8 cellular contexts compared by ENCODE assay signal in the genomic region with DNA sequence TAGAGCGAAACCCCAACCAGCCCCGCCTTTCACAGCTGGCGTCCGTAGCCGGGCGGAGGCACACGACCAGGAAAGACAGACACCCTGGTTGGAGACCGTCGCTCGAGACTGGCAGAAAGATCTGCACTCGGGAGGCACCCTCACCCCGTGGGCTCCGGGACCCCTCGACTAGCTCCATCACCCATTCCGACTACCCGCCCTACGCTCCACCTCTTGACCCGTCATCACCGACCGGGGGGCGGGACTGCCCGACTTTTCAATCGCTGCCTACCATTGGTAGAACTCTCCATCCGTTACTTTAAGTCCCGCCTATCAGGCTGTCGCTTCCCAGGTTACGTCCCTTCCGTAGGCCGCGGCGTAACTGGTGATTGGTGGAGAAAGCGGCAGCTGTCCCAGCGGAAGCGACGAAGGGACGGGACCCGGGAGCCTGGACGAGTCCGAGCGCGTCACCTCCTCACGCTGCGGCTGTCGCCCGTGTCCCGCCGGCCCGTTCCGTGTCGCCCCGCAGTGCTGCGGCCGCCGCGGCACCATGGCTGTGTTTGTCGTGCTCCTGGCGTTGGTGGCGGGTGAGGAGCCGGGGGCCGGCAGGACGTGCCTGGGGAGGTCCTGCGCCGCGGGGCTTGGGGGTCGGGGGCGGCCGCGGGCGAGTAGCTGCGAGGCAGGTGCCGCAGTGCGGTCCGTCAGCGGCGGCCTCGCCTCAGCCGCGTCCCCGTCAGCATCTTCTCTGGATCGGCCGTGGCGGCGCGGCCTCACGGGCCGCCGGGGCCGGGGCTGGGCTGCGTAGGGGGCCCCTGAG. TPM values are rescaled to one million over a fixed set of nuclear protein-coding genes. Genes with fewer than 3 reads are reported as not detected.
DNase-seq lines count a peak whose midpoint lies in the region; ATAC-seq and TF ChIP-seq lines count a peak whose summit lies in the region.

Gene ATP6AP2 (plus strand): TSS at position 434 of the 796 bp plus-strand sequence. CDS start 96 bp downstream, at position 530.

- H3K4me3 ChIP-seq in HUES64 (ENCODE audit: low read length): peak within 1 kb of the TSS; percentile 94
- peak within 1 kb of the TSS; percentile 94 for H3K4me3 ChIP-seq in OCI-LY1 (ENCODE audit: low read depth, low read length, poor library complexity, severe bottlenecking)

- H3K27ac ChIP-seq in HUES64 (ENCODE audit: low read depth, low read length) (peak within 1 kb of the TSS; percentile 55; the same call in 1 of the 2 replicates), OCI-LY1 (ENCODE audit: low read depth, low read length, poor library complexity, severe bottlenecking) (no peak within 1 kb of the TSS)

- no peaks in the 10 kb centered on the region for H3F3A ChIP-seq in OCI-LY1 (ENCODE audit: insufficient read depth, low read length)

- no peaks in the 10 kb centered on the region for H3K27me3 Mint-ChIP-seq in Calu3 (ENCODE audit: unreplicated experiment)
- H3K27me3 Mint-ChIP-seq in endothelial cell (ENCODE audit: unreplicated experiment): peaks cover 2% of the 10 kb centered on the region
- H3K27me3 Mint-ChIP-seq in mesothelial cell of epicardium (ENCODE audit: low read depth): no peaks in the 10 kb centered on the region

- H3K79me2 ChIP-seq in OCI-LY1 (ENCODE audit: insufficient read depth, low read length): peaks cover 14% of the 10 kb centered on the region; the same call in 1 of the 2 replicates

- no peaks in the 10 kb centered on the region for H4K20me1 ChIP-seq in OCI-LY1 (ENCODE audit: insufficient read depth, low read length)

- peaks cover 22% of the 10 kb centered on the region for H3K4me1 Mint-ChIP-seq in Calu3 (ENCODE audit: low read depth, unreplicated experiment)
- peaks cover 4% of the 10 kb centered on the region for H3K4me1 Mint-ChIP-seq in endothelial cell (ENCODE audit: unreplicated experiment)
- H3K4me1 Mint-ChIP-seq in mesothelial cell of epicardium: peaks cover 9% of the 10 kb centered on the region

- H3K36me3 Mint-ChIP-seq in Calu3 (ENCODE audit: insufficient read depth, unreplicated experiment): peaks cover 26% of the 10 kb centered on the region
- no peaks in the 10 kb centered on the region for H3K36me3 Mint-ChIP-seq in endothelial cell (ENCODE audit: low read depth, unreplicated experiment)
- no peaks in the 10 kb centered on the region for H3K36me3 Mint-ChIP-seq in mesothelial cell of epicardium

- H2AFZ ChIP-seq in OCI-LY1 (ENCODE audit: low read length): 0 out of 2 replicates have a peak within 1 kb of the TSS, but pooled peaks have one; percentile 35

- intact Hi-C loops in Calu3 (cut with micrococcal nuclease; ENCODE audit: unreplicated experiment): no loop called here

- H3K27me3 ChIP-seq in HUES64 (ENCODE audit: insufficient read depth, low read length) (no peaks in the 10 kb centered on the region), OCI-LY1 (ENCODE audit: insufficient read depth, low read length) (no peaks in the 10 kb centered on the region)

- CTCF ChIA-PET in Calu3 (lab: Charles Lee): interaction anchor here (0.6 kb wide), 1 partner anchor 282 kb away, joined by 3 read pairs; no protein-coding TSS in a partner anchor

- H3K9ac ChIP-seq in HUES64 (ENCODE audit: low read depth, low read length) (peak within 1 kb of the TSS; percentile 31; the same call in 1 of the 2 replicates), OCI-LY1 (ENCODE audit: low read length) (peak within 1 kb of the TSS; percentile 78)

- H3K4me1 ChIP-seq in HUES64 (ENCODE audit: insufficient read depth, low read length) (no peaks in the 10 kb centered on the region), OCI-LY1 (ENCODE audit: insufficient read depth, low read length, severe bottlenecking) (peaks cover 18% of the 10 kb centered on the region)

- under 1% methylated on average over 89 of the region's 89 CpGs for whole genome bisulfite sequencing in HUES64

- peak; percentile 97 for ATAC-seq in GM21447 (IDR thresholded peaks at IDR 0.05; ENCODE audit: unreplicated experiment)

- H3K27ac Mint-ChIP-seq in Calu3 (ENCODE audit: unreplicated experiment) (peak within 1 kb of the TSS; percentile 86), endothelial cell (ENCODE audit: unreplicated experiment) (peak within 1 kb of the TSS; percentile 52), mesothelial cell of epicardium (peak within 1 kb of the TSS; percentile 93)

- TF ChIP-seq CTCF in Calu3 (IDR thresholded peaks at IDR 0.05; ENCODE audit: unreplicated experiment) (no peak), OCI-LY1 (IDR thresholded peaks at IDR 0.05; ENCODE audit: low read length) (no peak), endothelial cell (IDR thresholded peaks at IDR 0.05; ENCODE audit: unreplicated experiment) (no peak), mesothelial cell of epicardium (IDR thresholded peaks at IDR 0.05; ENCODE audit: unreplicated experiment) (no peak)

- H3K4me3 Mint-ChIP-seq in Calu3 (ENCODE audit: low read depth, unreplicated experiment) (peak within 1 kb of the TSS; percentile 99), endothelial cell (ENCODE audit: unreplicated experiment) (peak within 1 kb of the TSS; percentile 91), mesothelial cell of epicardium (peak within 1 kb of the TSS; percentile 91)

- H3K4me2 ChIP-seq in OCI-LY1 (ENCODE audit: low read length): peak within 1 kb of the TSS; percentile 75

- H3K9me2 ChIP-seq in OCI-LY1 (ENCODE audit: low read depth, low read length): no peaks in the 10 kb centered on the region

- BruUV-seq in Calu3 (replicated peaks; lab: Mats Ljungman, UMichigan): no TSS peak

- H3K9me3 ChIP-seq in HUES64 (ENCODE audit: insufficient read depth, low read depth, low read length) (no peaks in the 10 kb centered on the region), OCI-LY1 (ENCODE audit: low read length) (no peaks in the 10 kb centered on the region)

- peak; percentile 92 for DNase-seq in Calu3
- peak; percentile 86 for DNase-seq in activated CD8-positive, alpha-beta memory T cell treated with anti-CD3 and anti-CD28 coated beads, Interleukin-2, amount 50 U/mL, for 48 hours
- peak; percentile 77 for DNase-seq in endothelial cell (ENCODE audit: low spot score)
- peak; percentile 65 to 82 for DNase-seq in mesothelial cell of epicardium (ENCODE audit: low spot score in 2 of 2, unreplicated experiment in 2 of 2)
- DNase-seq in stimulated activated CD8-positive, alpha-beta memory T cell treated with anti-CD3 and anti-CD28 coated beads, Interleukin-15, amount 100 ng/mL, for 48 hours (ENCODE audit: low read depth in 2 of 2): peak; percentile 81 to 84

- H3K36me3 ChIP-seq in HUES64 (ENCODE audit: insufficient read depth, low read length) (no peaks in the 10 kb centered on the region), OCI-LY1 (ENCODE audit: insufficient read depth, low read length) (no peaks in the 10 kb centered on the region)

- no peaks in the 10 kb centered on the region for H3K9me3 Mint-ChIP-seq in Calu3 (ENCODE audit: low read depth, unreplicated experiment)
- H3K9me3 Mint-ChIP-seq in endothelial cell (ENCODE audit: unreplicated experiment): no peaks in the 10 kb centered on the region
- H3K9me3 Mint-ChIP-seq in mesothelial cell of epicardium: peaks cover 19% of the 10 kb centered on the region

RNA-seq across cellular contexts. Expression of gene ATP6AP2, which starts in this region (rescaled TPM):
- 157 and 167 TPM in 2 replicates for total RNA-seq in Calu3 (2022)
- polyA plus RNA-seq in HUES64 (2013, experiment 1 of 2): 50.9 TPM
- polyA plus RNA-seq in HUES64 (2013, experiment 2 of 2): 50.9 TPM
- total RNA-seq in endothelial cell (ENCODE audit: unreplicated experiment): 85.6 TPM
- 84.2 to 95.7 TPM (median 85.6 TPM) in 3 replicates for total RNA-seq in mesothelial cell of epicardium
